ENCODE assay signal across 9 cellular contexts in the genomic region with DNA sequence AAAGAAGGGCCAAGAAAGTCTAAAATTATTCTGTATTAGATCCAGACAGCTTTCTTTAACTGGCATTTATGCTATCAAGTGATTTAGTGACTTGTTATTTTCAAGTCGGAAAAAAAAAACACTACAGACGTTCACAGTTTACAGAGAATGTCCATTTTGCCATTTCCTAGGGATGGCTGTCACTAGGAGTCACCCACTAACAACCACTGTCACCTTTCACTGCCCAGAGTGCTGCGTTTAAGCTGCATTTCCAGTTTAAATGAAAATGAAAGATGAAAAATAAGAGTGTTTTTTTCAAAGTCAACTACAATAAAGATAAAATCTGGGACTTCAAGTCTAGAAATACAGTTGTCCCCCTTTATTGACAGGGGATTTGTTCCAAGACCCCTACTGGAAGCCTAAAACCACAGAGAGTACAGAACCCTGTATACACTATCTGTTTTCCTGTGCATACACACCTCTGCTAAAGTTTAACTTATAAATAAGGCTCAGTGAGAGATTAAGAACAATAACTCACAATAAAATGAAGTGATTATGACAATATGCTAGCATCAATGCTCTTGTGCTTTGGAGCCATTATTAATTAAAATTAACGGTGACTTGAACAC.
A peak's percentile ranks its signal among the peaks of the same experiment; 100 is the strongest.
DNase-seq lines count a peak whose midpoint lies in the region; ATAC-seq and TF ChIP-seq lines count a peak whose summit lies in the region.
"Had no signal": no experiment of that assay in that cellular context is flagged by ENCODE, and none has a peak within 500 bp of the region (broad histone marks: within the 10 kb centered on the region; RNA-seq: fewer than 3 reads in every experiment).

No MANE protein-coding gene starts in this region.

- peak; percentile 4 for ATAC-seq in GM18517 (IDR thresholded peaks at IDR 0.05; ENCODE audit: unreplicated experiment)
- peak; percentile 20 for ATAC-seq in GM21786 (IDR thresholded peaks at IDR 0.05; ENCODE audit: unreplicated experiment)
- peak in 2 of 4 experiments; percentile 27 to 37 for ATAC-seq in T-cell (replicated peaks in 1 of 4)

- CTCF ChIA-PET in T-cell (lab: Charles Lee), result no interaction called here

- H3K36me3 Mint-ChIP-seq in T-cell (no peaks in the 10 kb centered on the region), mesothelial cell of epicardium (peaks cover 5% of the 10 kb centered on the region)

- H3K4me3 Mint-ChIP-seq in T-cell, result peak overlapping the region; percentile 68 to 85 (median 83)
- peak overlapping the region; percentile 43 for H3K4me3 Mint-ChIP-seq in mesothelial cell of epicardium

- no peaks in the 10 kb centered on the region for H3K9me3 Mint-ChIP-seq in T-cell
- H3K9me3 Mint-ChIP-seq in mesothelial cell of epicardium, result peaks cover 5% of the 10 kb centered on the region

- H3K27me3 Mint-ChIP-seq in T-cell, result peaks cover 4 to 13% of the 10 kb centered on the region in 2 donors
- H3K27me3 Mint-ChIP-seq in mesothelial cell of epicardium (ENCODE audit: low read depth), result no peaks in the 10 kb centered on the region

- TF ChIP-seq CTCF in mesothelial cell of epicardium (IDR thresholded peaks at IDR 0.05; ENCODE audit: unreplicated experiment), result no peak

- DNase-seq in T-cell (no peak), mesothelial cell of epicardium (ENCODE audit: low spot score in 2 of 2, unreplicated experiment in 2 of 2) (no peak), nucleus accumbens (lab: John Stamatoyannopoulos, UW) (no peak), HT-29 (ENCODE audit: low spot score) (no peak), HUDEP-2 (lab: John Stamatoyannopoulos, UW; ENCODE audit: unreplicated experiment in 76 of 76) (no peak)
- DNase-seq in stimulated activated naive CD4-positive, alpha-beta T cell treated with Interleukin-2 at 50 U/mL for 16 hours (lab: John Stamatoyannopoulos, UW), result no peak
- DNase-seq: SHP77 treated with DMSO at 0.1 percent for 48 hours had no signal

- H3K27ac Mint-ChIP-seq in T-cell (peak overlapping the region; percentile 74 to 80), mesothelial cell of epicardium (peak overlapping the region; percentile 87)

- peaks cover 12 to 19% (median 15%) of the 10 kb centered on the region in 3 donors for H3K4me1 Mint-ChIP-seq in T-cell
- H3K4me1 Mint-ChIP-seq in mesothelial cell of epicardium, result peaks cover 41% of the 10 kb centered on the region

- POLR2A ChIA-PET in T-cell (lab: Charles Lee), result no interaction called here
